In genomic region chr2:171966688-171967087, GRCh38 we compare ENCODE assay signal across 35 cellular contexts.
"Had no signal": no experiment of that assay in that cellular context is flagged by ENCODE, and none has a peak within 500 bp of the region (broad histone marks: within the 10 kb centered on the region; RNA-seq: fewer than 3 reads in every experiment).

No MANE protein-coding gene starts in this region.

- ATAC-seq: activated CD4-positive, CD25-positive, alpha-beta regulatory T cell treated with anti-CD3 and anti-CD28 coated beads, Interleukin-2, amount 50 U/mL, for 24 hours; activated CD8-positive, alpha-beta T cell treated with anti-CD3 and anti-CD28 coated beads for 36 hours; activated naive CD8-positive, alpha-beta T cell treated with anti-CD3 and anti-CD28 coated beads, Interleukin-2, amount 50 U/mL, for 24 hours; activated T-cell treated with anti-CD3 and anti-CD28 coated beads, Interleukin-2, amount 50 U/mL, for 4 hours; activated T-helper 17 cell treated with anti-CD3 and anti-CD28 coated beads, Interleukin-2, amount 50 U/mL, for 72 hours; body of pancreas; effector memory CD8-positive, alpha-beta T cell; foreskin keratinocyte; gastrocnemius medialis; heart left ventricle had no signal

- H3K4me3 ChIP-seq: adrenal gland, body of pancreas, esophagus muscularis mucosa, gastrocnemius medialis, heart left ventricle had no signal

- H3K27ac Mint-ChIP-seq: activated B cell treated with CpG ODN at 0.5 μM for 24 hours; activated CD8-positive, alpha-beta T cell treated with anti-CD3 and anti-CD28 coated beads for 36 hours; activated naive CD8-positive, alpha-beta T cell; activated naive CD8-positive, alpha-beta T cell treated with anti-CD3 and anti-CD28 coated beads, Interleukin-2, amount 50 U/mL, for 24 hours; activated T-helper 17 cell treated with anti-CD3 and anti-CD28 coated beads, Interleukin-2, amount 50 U/mL, for 72 hours; effector memory CD8-positive, alpha-beta T cell; T-helper 17 cell; T-helper 2 cell treated with Interferon-gamma antibody and Interleukin-4, amounts not matched to agents 5 μg/mL and 100 μg/mL, for 36 hours had no signal

- H3K9me3 ChIP-seq: adrenal gland, body of pancreas, esophagus muscularis mucosa, gastrocnemius medialis, heart left ventricle had no signal

- H3K4me1 Mint-ChIP-seq: activated B cell treated with CpG ODN at 0.5 μM for 24 hours had no signal

- H3K4me3 Mint-ChIP-seq: activated B cell treated with CpG ODN at 0.5 μM for 24 hours; activated CD8-positive, alpha-beta T cell treated with anti-CD3 and anti-CD28 coated beads for 36 hours; activated naive CD8-positive, alpha-beta T cell; activated naive CD8-positive, alpha-beta T cell treated with anti-CD3 and anti-CD28 coated beads, Interleukin-2, amount 50 U/mL, for 24 hours; activated T-cell treated with anti-CD3 and anti-CD28 coated beads, Interleukin-2, amount 50 U/mL, for 4 hours; activated T-helper 17 cell treated with anti-CD3 and anti-CD28 coated beads, Interleukin-2, amount 50 U/mL, for 72 hours; effector memory CD8-positive, alpha-beta T cell; T-helper 17 cell; T-helper 2 cell treated with Interferon-gamma antibody and Interleukin-4, amounts not matched to agents 5 μg/mL and 100 μg/mL, for 36 hours had no signal

- H3K27me3 Mint-ChIP-seq: activated B cell treated with CpG ODN at 0.5 μM for 24 hours; activated CD8-positive, alpha-beta T cell treated with anti-CD3 and anti-CD28 coated beads for 36 hours; activated naive CD8-positive, alpha-beta T cell; activated naive CD8-positive, alpha-beta T cell treated with anti-CD3 and anti-CD28 coated beads, Interleukin-2, amount 50 U/mL, for 24 hours; activated T-helper 17 cell treated with anti-CD3 and anti-CD28 coated beads, Interleukin-2, amount 50 U/mL, for 72 hours; effector memory CD8-positive, alpha-beta T cell; T-helper 17 cell had no signal

- H3K27ac ChIP-seq: adrenal gland, body of pancreas, esophagus muscularis mucosa, foreskin keratinocyte, gastrocnemius medialis, heart left ventricle, WERI-Rb-1 had no signal

- H3K27me3 ChIP-seq: adrenal gland, body of pancreas, esophagus muscularis mucosa, foreskin keratinocyte, gastrocnemius medialis, heart left ventricle had no signal

- FAIRE-seq: colon had no signal

- H3K9me3 Mint-ChIP-seq: activated B cell treated with CpG ODN at 0.5 μM for 24 hours; activated CD8-positive, alpha-beta T cell treated with anti-CD3 and anti-CD28 coated beads for 36 hours; activated naive CD8-positive, alpha-beta T cell treated with anti-CD3 and anti-CD28 coated beads, Interleukin-2, amount 50 U/mL, for 24 hours; activated T-cell treated with anti-CD3 and anti-CD28 coated beads, Interleukin-2, amount 50 U/mL, for 4 hours; activated T-helper 17 cell treated with anti-CD3 and anti-CD28 coated beads, Interleukin-2, amount 50 U/mL, for 72 hours; effector memory CD8-positive, alpha-beta T cell; T-helper 2 cell treated with Interferon-gamma antibody and Interleukin-4, amounts not matched to agents 5 μg/mL and 100 μg/mL, for 36 hours had no signal

- DNase-seq: activated B cell treated with CpG ODN at 0.5 μM for 24 hours; activated CD4-positive, alpha-beta T cell treated with anti-CD3 and anti-CD28 coated beads for 48 hours; activated CD4-positive, alpha-beta T cell treated with anti-CD3 and anti-CD28 coated beads, Interleukin-2, amount 50 U/mL, for 1 hour; activated CD4-positive, alpha-beta T cell treated with anti-CD3 and anti-CD28 coated beads, Interleukin-2, amount 50 U/mL, for 48 hours; activated CD8-positive, alpha-beta memory T cell treated with anti-CD3 and anti-CD28 coated beads for 24 hours; activated CD8-positive, alpha-beta T cell treated with anti-CD3 and anti-CD28 coated beads for 36 hours; activated effector memory CD4-positive, alpha-beta T cell treated with Interleukin-2 at 50 U/mL for 16 hours; activated gamma-delta T cell treated with Interleukin-2 at 50 U/mL for 16 hours; activated naive CD4-positive, alpha-beta T cell treated with anti-CD3 and anti-CD28 coated beads, Interleukin-2, amount 50 U/mL, for 16 hours; activated naive CD4-positive, alpha-beta T cell treated with Interleukin-2 at 50 U/mL for 16 hours; activated naive CD8-positive, alpha-beta T cell treated with anti-CD3 and anti-CD28 coated beads, Interleukin-2, amount 50 U/mL, for 24 hours; activated T-cell treated with anti-CD3 and anti-CD28 coated beads, Interleukin-2, amount 50 U/mL, for 4 hours; adrenal gland; amygdala; aorta; body of pancreas; caudate nucleus; cortex of kidney; dermis blood vessel endothelial cell; effector CD4-positive, alpha-beta T cell; effector memory CD8-positive, alpha-beta T cell; erythroblast; foreskin keratinocyte; gastrocnemius medialis; glutamatergic neuron; heart left ventricle; T-helper 17 cell; T1000; WERI-Rb-1 had no signal

- H3K4me1 ChIP-seq: adrenal gland, body of pancreas, esophagus muscularis mucosa, foreskin keratinocyte, gastrocnemius medialis, heart left ventricle had no signal
